In genomic region chrX:45709381-45709780, GRCh38 we compare ENCODE assay signal across 18 cellular contexts.
A peak's percentile ranks its signal among the peaks of the same experiment; 100 is the strongest.
DNase-seq lines count a peak whose midpoint lies in the region; ATAC-seq lines count a peak whose summit lies in the region.
"Had no signal": no experiment of that assay in that cellular context is flagged by ENCODE, and none has a peak within 500 bp of the region (broad histone marks: within the 10 kb centered on the region; RNA-seq: fewer than 3 reads in every experiment).

No MANE protein-coding gene starts in this region.

- no peak overlapping the region for H2BK5ac ChIP-seq in mesenchymal stem cell (ENCODE audit: low read depth, low read length, poor library complexity, severe bottlenecking)

- H3K9me3 ChIP-seq in mesenchymal stem cell (ENCODE audit: control insufficient read depth, low read length), result no peaks in the 10 kb centered on the region
- H3K9me3 ChIP-seq: A549, body of pancreas, left lung, MG63, thoracic aorta had no signal

- H3K9me3 Mint-ChIP-seq in activated CD4-positive, alpha-beta T cell treated with anti-CD3 and anti-CD28 coated beads, Interleukin-2, amount 10 ng/mL, durations not matched to agents 24 days and 14 days, result no peaks in the 10 kb centered on the region
- peaks cover 2% of the 10 kb centered on the region for H3K9me3 Mint-ChIP-seq in activated naive CD8-positive, alpha-beta T cell treated with anti-CD3 and anti-CD28 coated beads for 36 hours
- H3K9me3 Mint-ChIP-seq: CD8-positive, alpha-beta T cell had no signal

- no peak overlapping the region for H3K18ac ChIP-seq in mesenchymal stem cell (ENCODE audit: low read depth in 1 of 2, low read length in 2 of 2)

- intact Hi-C loops in activated CD4-positive, alpha-beta T cell treated with anti-CD3 and anti-CD28 coated beads, Interleukin-2, amount 10 ng/mL, durations not matched to agents 24 days and 14 days (cut with micrococcal nuclease), result no loop called here

- no peak overlapping the region for H4K8ac ChIP-seq in mesenchymal stem cell (ENCODE audit: low read length)

- H3K36me3 Mint-ChIP-seq in activated CD4-positive, alpha-beta T cell treated with anti-CD3 and anti-CD28 coated beads, Interleukin-2, amount 10 ng/mL, durations not matched to agents 24 days and 14 days (ENCODE audit: low read depth), result no peaks in the 10 kb centered on the region
- H3K36me3 Mint-ChIP-seq in activated naive CD8-positive, alpha-beta T cell treated with anti-CD3 and anti-CD28 coated beads for 36 hours, result no peaks in the 10 kb centered on the region
- H3K36me3 Mint-ChIP-seq: CD8-positive, alpha-beta T cell; naive thymus-derived CD8-positive, alpha-beta T cell had no signal

- no peak overlapping the region for H2BK12ac ChIP-seq in mesenchymal stem cell (ENCODE audit: low read length in 2 of 2)

- DNase-seq in activated CD4-positive, alpha-beta T cell treated with anti-CD3 and anti-CD28 coated beads, Interleukin-2, amount 10 ng/mL, durations not matched to agents 24 days and 14 days, result no peak
- no peak for DNase-seq in activated CD4-positive, alpha-beta T cell treated with anti-CD3 and anti-CD28 coated beads, Interleukin-2, amount 50 U/mL, for 48 hours
- peak; percentile 86 for DNase-seq in LHCN-M2 (ENCODE audit: low read depth)
- DNase-seq in activated naive CD8-positive, alpha-beta T cell treated with anti-CD3 and anti-CD28 coated beads for 36 hours, result no peak
- DNase-seq in mesenchymal stem cell, result peak; percentile 20
- DNase-seq: body of pancreas; CD8-positive, alpha-beta T cell; dorsolateral prefrontal cortex; left lung; MG63; naive thymus-derived CD8-positive, alpha-beta T cell; NCI-H1694 treated with DMSO at 0.1 percent for 48 hours; T-helper 1 cell had no signal

- H3K23ac ChIP-seq in mesenchymal stem cell (ENCODE audit: low read length in 2 of 2), result no peak overlapping the region

- no peak overlapping the region for H3K4ac ChIP-seq in mesenchymal stem cell (ENCODE audit: low read depth in 1 of 2, low read length in 2 of 2)

- peaks cover 2% of the 10 kb centered on the region for H3K79me1 ChIP-seq in mesenchymal stem cell (replicated peaks; ENCODE audit: low read length, poor library complexity, severe bottlenecking)

- no peaks in the 10 kb centered on the region for H3K36me3 ChIP-seq in mesenchymal stem cell (ENCODE audit: control insufficient read depth in 1 of 2, insufficient read depth in 2 of 2, low read depth in 1 of 2, low read length in 2 of 2)
- H3K36me3 ChIP-seq: left lung, MG63, thoracic aorta had no signal

- peak overlapping the region; percentile 71 for H3K9ac ChIP-seq in mesenchymal stem cell (ENCODE audit: low read length)

- peaks cover 39% of the 10 kb centered on the region for H3K4me1 Mint-ChIP-seq in activated CD4-positive, alpha-beta T cell treated with anti-CD3 and anti-CD28 coated beads, Interleukin-2, amount 10 ng/mL, durations not matched to agents 24 days and 14 days
- H3K4me1 Mint-ChIP-seq in activated naive CD8-positive, alpha-beta T cell treated with anti-CD3 and anti-CD28 coated beads for 36 hours, result peaks cover 29% of the 10 kb centered on the region

- H3K27me3 ChIP-seq in mesenchymal stem cell (ENCODE audit: control insufficient read depth in 1 of 2, insufficient read depth in 1 of 2, low read length in 2 of 2), result no peaks in the 10 kb centered on the region
- H3K27me3 ChIP-seq: body of pancreas, left lung, MG63 had no signal

- no peaks in the 10 kb centered on the region for H3K27me3 Mint-ChIP-seq in activated CD4-positive, alpha-beta T cell treated with anti-CD3 and anti-CD28 coated beads, Interleukin-2, amount 10 ng/mL, durations not matched to agents 24 days and 14 days
- H3K27me3 Mint-ChIP-seq in activated naive CD8-positive, alpha-beta T cell treated with anti-CD3 and anti-CD28 coated beads for 36 hours, result no peaks in the 10 kb centered on the region
- H3K27me3 Mint-ChIP-seq: naive thymus-derived CD8-positive, alpha-beta T cell had no signal

- no peak overlapping the region for H3K4me3 ChIP-seq in mesenchymal stem cell (ENCODE audit: insufficient read depth in 1 of 2, low read depth in 1 of 2, low read length in 2 of 2)
- H3K4me3 ChIP-seq: A549, body of pancreas, dorsolateral prefrontal cortex, left lung, MG63, thoracic aorta had no signal

- no peak overlapping the region for H2AK5ac ChIP-seq in mesenchymal stem cell (ENCODE audit: low read length, severe bottlenecking)

- H4K91ac ChIP-seq in mesenchymal stem cell (ENCODE audit: low read length), result no peak overlapping the region

- 38% methylated on average over 1 of the region's 1 CpG for WGBS in mesenchymal stem cell

- H3K27ac Mint-ChIP-seq in activated CD4-positive, alpha-beta T cell treated with anti-CD3 and anti-CD28 coated beads, Interleukin-2, amount 10 ng/mL, durations not matched to agents 24 days and 14 days, result peak overlapping the region; percentile 81
- peak overlapping the region; percentile 79 for H3K27ac Mint-ChIP-seq in activated naive CD8-positive, alpha-beta T cell treated with anti-CD3 and anti-CD28 coated beads for 36 hours
- H3K27ac Mint-ChIP-seq: CD8-positive, alpha-beta T cell had no signal

- no peak overlapping the region for H2AFZ ChIP-seq in mesenchymal stem cell (ENCODE audit: low read depth, low read length)

- no peak overlapping the region for H2BK15ac ChIP-seq in mesenchymal stem cell (ENCODE audit: low read depth, poor library complexity, severe bottlenecking)

- no peak overlapping the region for H3K4me3 Mint-ChIP-seq in activated CD4-positive, alpha-beta T cell treated with anti-CD3 and anti-CD28 coated beads, Interleukin-2, amount 10 ng/mL, durations not matched to agents 24 days and 14 days
- no peak overlapping the region for H3K4me3 Mint-ChIP-seq in activated naive CD8-positive, alpha-beta T cell treated with anti-CD3 and anti-CD28 coated beads for 36 hours
- H3K4me3 Mint-ChIP-seq: CD8-positive, alpha-beta T cell; naive thymus-derived CD8-positive, alpha-beta T cell had no signal

- H3K4me2 ChIP-seq in mesenchymal stem cell (ENCODE audit: low read length, poor library complexity, severe bottlenecking), result no peak overlapping the region

- ATAC-seq in esophagus mucosa (no peak), GM18519 (IDR thresholded peaks at IDR 0.05; ENCODE audit: low FRiP score, unreplicated experiment) (no peak), HG02763 (IDR thresholded peaks at IDR 0.05; ENCODE audit: unreplicated experiment) (no peak)
- ATAC-seq: body of pancreas; CD8-positive, alpha-beta T cell; left lung; naive thymus-derived CD8-positive, alpha-beta T cell had no signal

- no peak overlapping the region for H3K14ac ChIP-seq in mesenchymal stem cell (ENCODE audit: low read length in 2 of 2)

- no peak overlapping the region for H2BK120ac ChIP-seq in mesenchymal stem cell (ENCODE audit: low read depth, low read length)

- peak overlapping the region; percentile 96 for H3K27ac ChIP-seq in mesenchymal stem cell (ENCODE audit: low read length, poor library complexity, severe bottlenecking)
- H3K27ac ChIP-seq: body of pancreas, dorsolateral prefrontal cortex, left lung had no signal

- H3K4me1 ChIP-seq in mesenchymal stem cell (ENCODE audit: control insufficient read depth, insufficient read depth, low read depth, low read length), result peaks cover 3% of the 10 kb centered on the region
- H3K4me1 ChIP-seq: body of pancreas had no signal

Comparison
In these comparisons a context has a peak if more than half of its experiments do, and no peak if none do; other contexts are left out.
1. DNase-seq: peak in LHCN-M2 (single experiment) and mesenchymal stem cell (single experiment); none in activated CD4-positive, alpha-beta T cell treated with anti-CD3 and anti-CD28 coated beads, Interleukin-2, amount 10 ng/mL, durations not matched to agents 24 days and 14 days (single experiment), activated CD4-positive, alpha-beta T cell treated with anti-CD3 and anti-CD28 coated beads, Interleukin-2, amount 50 U/mL, for 48 hours (0 of 2) and activated naive CD8-positive, alpha-beta T cell treated with anti-CD3 and anti-CD28 coated beads for 36 hours (single experiment).